8 cellular contexts compared by ENCODE assay signal in genomic region chr9:38622083-38622674, GRCh38. TPM values are rescaled to one million over a fixed set of nuclear protein-coding genes. Genes with fewer than 3 reads are reported as not detected.
DNase-seq lines count a peak whose midpoint lies in the region; ATAC-seq and TF ChIP-seq lines count a peak whose summit lies in the region.

No MANE protein-coding gene starts in this region.

- H3K4me1 Mint-ChIP-seq in WTC11 (peaks cover 12% of the 10 kb centered on the region), progenitor cell of endocrine pancreas (ENCODE audit: low read depth) (peaks cover 4% of the 10 kb centered on the region)

- no peaks in the 10 kb centered on the region for H3K4me1 ChIP-seq in ACC112 (ENCODE audit: control insufficient read depth, insufficient read depth, low read length, unreplicated experiment)

- intact Hi-C loops in Right ventricle myocardium superior (cut with DNase I): no loop called here

- H3K4me3 Mint-ChIP-seq in WTC11: peak overlapping the region; percentile 84
- H3K4me3 Mint-ChIP-seq in progenitor cell of endocrine pancreas (ENCODE audit: low read depth): peak overlapping the region; percentile 71

- TF ChIP-seq CTCF in WTC11 (IDR thresholded peaks at IDR 0.05) (no peak), progenitor cell of endocrine pancreas (IDR thresholded peaks at IDR 0.05; ENCODE audit: unreplicated experiment) (no peak)

- H3K9me3 Mint-ChIP-seq in WTC11: peaks cover 26% of the 10 kb centered on the region
- H3K9me3 Mint-ChIP-seq in progenitor cell of endocrine pancreas (ENCODE audit: low read depth): peaks cover 8% of the 10 kb centered on the region

- ATAC-seq in WTC11 (peak; percentile 13), Right ventricle myocardium superior (ENCODE audit: poor library complexity) (peak; percentile 7), HG02798 (IDR thresholded peaks at IDR 0.05; ENCODE audit: poor library complexity, unreplicated experiment) (no peak)

- H3K27ac Mint-ChIP-seq in WTC11: no peak overlapping the region
- peak overlapping the region; percentile 81 for H3K27ac Mint-ChIP-seq in progenitor cell of endocrine pancreas

- H2AFZ ChIP-seq in ACC112 (ENCODE audit: low read length, unreplicated experiment): peak overlapping the region; percentile 18

- DNase-seq in HK-2 (ENCODE audit: unreplicated experiment): peak; percentile 47
- DNase-seq in WTC11 (ENCODE audit: low spot score): peak; percentile 47
- peak; percentile 44 for DNase-seq in Right ventricle myocardium superior
- no peak for DNase-seq in progenitor cell of endocrine pancreas (ENCODE audit: low spot score, unreplicated experiment)
- no peak for DNase-seq in NCI-H1436 treated with DMSO at 0.1 percent for 48 hours (lab: John Stamatoyannopoulos, UW)
- DNase-seq in GM19238 (ENCODE audit: insufficient read length, low spot score): no peak

- CTCF ChIA-PET in WTC11 (lab: Charles Lee): interaction anchor here (0.7 to 2.5 kb wide), 8 partner anchors 19 to 205 kb away, joined by 3 to 8 read pairs (median 4); no protein-coding TSS in a partner anchor

- H3K27me3 ChIP-seq in ACC112 (ENCODE audit: insufficient read depth, low read length): peaks cover 60% of the 10 kb centered on the region

- peak overlapping the region; percentile 77 for H3K4me3 ChIP-seq in ACC112 (ENCODE audit: low read depth, low read length)

- no peaks in the 10 kb centered on the region for H3K36me3 ChIP-seq in ACC112 (ENCODE audit: insufficient read depth, low read length)

- H3K36me3 Mint-ChIP-seq in WTC11: peaks cover 19% of the 10 kb centered on the region
- peaks cover 6% of the 10 kb centered on the region for H3K36me3 Mint-ChIP-seq in progenitor cell of endocrine pancreas (ENCODE audit: insufficient read depth)

- POLR2A ChIA-PET in WTC11 (lab: Charles Lee): no interaction called here

- no peak overlapping the region for H3K27ac ChIP-seq in ACC112 (ENCODE audit: low read depth, low read length)

- peaks cover 46% of the 10 kb centered on the region for H3K27me3 Mint-ChIP-seq in WTC11 (ENCODE audit: low read depth)
- H3K27me3 Mint-ChIP-seq in progenitor cell of endocrine pancreas: peaks cover 42% of the 10 kb centered on the region

- no peaks in the 10 kb centered on the region for H3K79me2 ChIP-seq in ACC112 (ENCODE audit: control insufficient read depth, insufficient read depth, low read length, unreplicated experiment)

TF ChIP-seq in WTC11, 78 proteins besides CTCF, POLR2A, EP300 and RAD21:
- TF ChIP-seq ZNF281 (CRISPR knock-in tag; IDR thresholded peaks at IDR 0.05): no peak
- peak; percentile 45; the same call in 1 of the 2 replicates for TF ChIP-seq MAX (CRISPR knock-in tag; IDR thresholded peaks at IDR 0.05)
- no peak for TF ChIP-seq ZNF232 (CRISPR knock-in tag; IDR thresholded peaks at IDR 0.05)
- TF ChIP-seq SP1 (CRISPR knock-in tag; conservative IDR thresholded peaks at IDR 0.05): 0 out of 2 replicates have a peak, but pooled peaks have one; percentile 12
- no peak for TF ChIP-seq E2F4 (CRISPR knock-in tag; IDR thresholded peaks at IDR 0.05; ENCODE audit: borderline replicate concordance, low read depth)

RNA-seq across cellular contexts. Expression of gene ANKRD18A, which starts 1.8 kb away (rescaled TPM):
- total RNA-seq in WTC11 (2021) (10.8 to 15.7 TPM (median 12.9 TPM) in 3 replicates), Right ventricle myocardium superior (3.0 TPM), progenitor cell of endocrine pancreas (2.2 and 3.6 TPM in 2 replicates)

Comparison
In these comparisons a context has a peak if more than half of its experiments do, and no peak if none do; other contexts are left out.
1. DNase-seq: peak in HK-2 (single experiment), WTC11 (single experiment) and Right ventricle myocardium superior (single experiment); none in progenitor cell of endocrine pancreas (single experiment), NCI-H1436 treated with DMSO at 0.1 percent for 48 hours (single experiment) and GM19238 (single experiment).